1 cellular context compared by ENCODE assay signal in the genomic region with DNA sequence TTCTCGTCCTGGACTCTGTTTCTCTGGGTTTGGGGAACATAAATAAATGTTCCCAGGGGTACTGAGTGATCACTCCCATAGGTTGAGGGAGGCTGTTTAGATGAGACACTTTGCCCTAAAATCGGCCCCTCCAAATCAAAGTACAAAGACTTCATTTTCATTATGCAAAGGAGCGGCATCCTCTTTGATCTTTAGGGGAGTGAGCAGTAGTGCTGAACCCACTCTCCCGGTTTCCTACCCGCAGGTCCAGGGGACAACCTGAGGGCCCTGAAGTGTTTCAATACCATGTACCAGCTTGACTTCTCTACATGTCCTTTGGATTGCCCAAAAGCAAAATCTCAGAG.
TF ChIP-seq lines count a peak whose summit lies in the region.

No MANE protein-coding gene starts in this region.

TF ChIP-seq in HCT116, 20 proteins besides CTCF, POLR2A, EP300 and RAD21:
- TF ChIP-seq CBX3 (IDR thresholded peaks at IDR 0.05; ENCODE audit: low read depth) (no peak), POLR2AphosphoS5 (IDR thresholded peaks at IDR 0.05; ENCODE audit: low read depth, low read length) (no peak), EZH2 (IDR thresholded peaks at IDR 0.05) (no peak), ELF1 (IDR thresholded peaks at IDR 0.05; ENCODE audit: borderline replicate concordance, low read depth) (no peak), CEBPB (IDR thresholded peaks at IDR 0.05; ENCODE audit: low read depth) (no peak), TCF7L2 (IDR thresholded peaks at IDR 0.05; ENCODE audit: borderline replicate concordance, extremely low read depth, insufficient read depth, insufficient read length) (no peak), FOSL1 (IDR thresholded peaks at IDR 0.05; ENCODE audit: low read depth) (no peak), REST (IDR thresholded peaks at IDR 0.05; ENCODE audit: low read depth) (no peak), SP1 (IDR thresholded peaks at IDR 0.05; ENCODE audit: low read depth) (no peak), ZFX (IDR thresholded peaks at IDR 0.05) (no peak)
- TF ChIP-seq, protein P1, sequence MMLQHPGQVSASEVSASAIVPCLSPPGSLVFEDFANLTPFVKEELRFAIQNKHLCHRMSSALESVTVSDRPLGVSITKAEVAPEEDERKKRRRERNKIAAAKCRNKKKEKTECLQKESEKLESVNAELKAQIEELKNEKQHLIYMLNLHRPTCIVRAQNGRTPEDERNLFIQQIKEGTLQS (IDR thresholded peaks at IDR 0.05): no peak
